Comparison of ENCODE assay signal across 8 cellular contexts in genomic region chr6:129672883-129673631, GRCh38. TPM values are rescaled to one million over a fixed set of nuclear protein-coding genes. Genes with fewer than 3 reads are reported as not detected.
DNase-seq lines count a peak whose midpoint lies in the region; ATAC-seq and TF ChIP-seq lines count a peak whose summit lies in the region.

No MANE protein-coding gene starts in this region.

- H3K4me1 ChIP-seq in RWPE2 (ENCODE audit: insufficient read depth, poor library complexity, severe bottlenecking) (peaks cover 40% of the 10 kb centered on the region), esophagus squamous epithelium (peaks cover 0 to 25% (median 7%) of the 10 kb centered on the region in 3 donors), gastrocnemius medialis (peaks cover 42 to 45% of the 10 kb centered on the region in 2 donors)

- 13 to 30% methylated on average over 2 of the region's 2 CpGs for WGBS in esophagus squamous epithelium, 2 donors

- intact Hi-C loops in esophagus squamous epithelium (cut with DNase I) (no loop called here), gastrocnemius medialis (cut with DNase I; ENCODE audit: low total_unique reads) (no loop called here)

- peaks cover 13% of the 10 kb centered on the region for H3K36me3 ChIP-seq in RWPE2 (ENCODE audit: low read depth)
- H3K36me3 ChIP-seq in esophagus squamous epithelium: no peaks in the 10 kb centered on the region
- no peaks in the 10 kb centered on the region for H3K36me3 ChIP-seq in gastrocnemius medialis

- ATAC-seq in GM18867 (IDR thresholded peaks at IDR 0.05; ENCODE audit: unreplicated experiment) (peak; percentile 70), HG03045 (IDR thresholded peaks at IDR 0.05; ENCODE audit: unreplicated experiment) (peak; percentile 75), RWPE2 (ENCODE audit: low read depth) (peak; percentile 94), gastrocnemius medialis (peak in 1 of 2 donors; percentile 42)

- no peaks in the 10 kb centered on the region for H3K9me3 ChIP-seq in RWPE2 (ENCODE audit: severe bottlenecking)
- no peaks in the 10 kb centered on the region for H3K9me3 ChIP-seq in esophagus squamous epithelium
- H3K9me3 ChIP-seq in gastrocnemius medialis: no peaks in the 10 kb centered on the region

- TF ChIP-seq POLR2A in esophagus squamous epithelium (IDR thresholded peaks at IDR 0.05): no peak
- TF ChIP-seq POLR2A in gastrocnemius medialis (IDR thresholded peaks at IDR 0.05): no peak

- H3K27me3 ChIP-seq in RWPE2 (ENCODE audit: insufficient read depth, poor library complexity, severe bottlenecking) (no peaks in the 10 kb centered on the region), esophagus squamous epithelium (no peaks in the 10 kb centered on the region), gastrocnemius medialis (no peaks in the 10 kb centered on the region)

- peak; percentile 86 for DNase-seq in ACHN
- DNase-seq in RWPE2 (ENCODE audit: low spot score): no peak
- DNase-seq in esophagus squamous epithelium (lab: John Stamatoyannopoulos, UW): no peak
- DNase-seq in gastrocnemius medialis: no peak
- DNase-seq in epidermal melanocyte (ENCODE audit: insufficient read length, low spot score): no peak
- no peak for DNase-seq in amygdala (lab: John Stamatoyannopoulos, UW)

- in situ Hi-C loops in ACHN (cut with HindIII; ENCODE audit: low pct_ligation_motif_present, low pct_unique_long_range_greater_than_20kb, low sequenced_read_pairs) (no loop called here), gastrocnemius medialis (cut with MboI; ENCODE audit: low sequenced_read_pairs in 4 of 4) (no loop called here)

- peak overlapping the region; percentile 96 for H3K27ac ChIP-seq in RWPE2 (ENCODE audit: poor library complexity, severe bottlenecking)
- H3K27ac ChIP-seq in esophagus squamous epithelium: peak overlapping the region; percentile 20 to 73 (median 65)
- H3K27ac ChIP-seq in gastrocnemius medialis: peak overlapping the region; percentile 6 to 61 (median 44)

- no peak overlapping the region for H3K4me3 ChIP-seq in RWPE2 (ENCODE audit: severe bottlenecking)
- H3K4me3 ChIP-seq in esophagus squamous epithelium: no peak overlapping the region
- no peak overlapping the region for H3K4me3 ChIP-seq in gastrocnemius medialis

- TF ChIP-seq CTCF in RWPE2 (IDR thresholded peaks at IDR 0.05; ENCODE audit: poor library complexity, severe bottlenecking) (no peak), esophagus squamous epithelium (IDR thresholded peaks at IDR 0.05) (no peak), gastrocnemius medialis (IDR thresholded peaks at IDR 0.05 in 4 of 5, conservative IDR thresholded peaks at IDR 0.05 in 1 of 5) (no peak)

RNA-seq across cellular contexts. Expression of gene ARHGAP18, which starts 36.9 kb away (rescaled TPM):
- total RNA-seq in esophagus squamous epithelium: 1 to 10 TPM; 2.8 to 9.0 (median 7.1) TPM
- 1 to 10 TPM; 5.2 to 9.2 (median 6.5) TPM for total RNA-seq in gastrocnemius medialis

Comparison
In these comparisons a context has a peak if more than half of its experiments do, and no peak if none do; other contexts are left out.
1. H3K27ac ChIP-seq: peak in every context shown above with its lines; median percentile 96 in RWPE2; 65 in esophagus squamous epithelium; 44 in gastrocnemius medialis.